ENCODE assay signal across 36 cellular contexts in genomic region chr9:128546504-128546903, GRCh38. TPM values are rescaled to one million over a fixed set of nuclear protein-coding genes. Genes with fewer than 3 reads are reported as not detected.
DNase-seq lines count a peak whose midpoint lies in the region; ATAC-seq, FAIRE-seq and TF ChIP-seq lines count a peak whose summit lies in the region.
"Had no signal": no experiment of that assay in that cellular context is flagged by ENCODE, and none has a peak within 500 bp of the region (broad histone marks: within the 10 kb centered on the region; RNA-seq: fewer than 3 reads in every experiment).

No MANE protein-coding gene starts in this region.

- H3K4me1 Mint-ChIP-seq in activated T-cell treated with anti-CD3 and anti-CD28 coated beads, Interleukin-2, amount 50 U/mL, for 72 hours (ENCODE audit: low read depth): peaks cover 24% of the 10 kb centered on the region

- peaks cover 0 to 2% of the 10 kb centered on the region in 2 experiments; a peak in 1 of 5 replicates for H3K36me3 ChIP-seq in HepG2 (replicated peaks in 1 of 2; ENCODE audit: control insufficient read depth in 1 of 2, insufficient read depth in 2 of 2, low read length in 2 of 2)
- H3K36me3 ChIP-seq in right lobe of liver: peaks cover 0 to 3% (median 0%) of the 10 kb centered on the region in 4 donors
- peaks cover 1% of the 10 kb centered on the region; the same call in 1 of the 2 replicates for H3K36me3 ChIP-seq in IMR-90 (ENCODE audit: control insufficient read depth, insufficient read depth, low read length)
- peaks cover 4% of the 10 kb centered on the region; the same call in 2 of the 3 replicates for H3K36me3 ChIP-seq in K562 (ENCODE audit: control insufficient read depth, insufficient read depth, low read length)

- peaks cover 4% of the 10 kb centered on the region; the same call in 1 of the 2 replicates for H3K9me1 ChIP-seq in IMR-90 (ENCODE audit: insufficient read depth, low read length)
- no peaks in the 10 kb centered on the region for H3K9me1 ChIP-seq in K562 (ENCODE audit: control insufficient read depth, insufficient read depth, low read length)

- no peaks in the 10 kb centered on the region for H3K79me2 ChIP-seq in HepG2 (ENCODE audit: insufficient read depth, low read length)
- no peaks in the 10 kb centered on the region for H3K79me2 ChIP-seq in K562 (ENCODE audit: control insufficient read depth, insufficient read depth, low read length)

- H2BK15ac ChIP-seq in IMR-90 (ENCODE audit: low read depth, low read length): no peak overlapping the region

- no peak for ATAC-seq in activated T-cell treated with anti-CD3 and anti-CD28 coated beads, Interleukin-2, amount 50 U/mL, for 72 hours (replicated peaks in 1 of 2)
- ATAC-seq in HepG2 (no peak), right lobe of liver (no peak), IMR-90 (ENCODE audit: low read depth) (no peak), K562 (no peak)
- ATAC-seq: A549; CD8-positive, alpha-beta T cell had no signal

- H3K9ac ChIP-seq in HepG2 (ENCODE audit: insufficient read depth, low read depth, low read length) (no peak overlapping the region), IMR-90 (ENCODE audit: low read depth, low read length) (no peak overlapping the region), K562 (ENCODE audit: insufficient read depth in 1 of 2, low read depth in 2 of 2, low read length in 2 of 2) (no peak overlapping the region)
- H3K9ac ChIP-seq: BLaER1; BLaER1 treated with 17β-estradiol and CSF1 and Interleukin-3, amounts not matched to agents 10 nM and 100 nM had no signal

- TF ChIP-seq POLR2A in HepG2 (IDR thresholded peaks at IDR 0.05; ENCODE audit: insufficient read depth in 1 of 2, low read depth in 2 of 2, low read length in 2 of 2): no peak
- no peak for TF ChIP-seq POLR2A in right lobe of liver (IDR thresholded peaks at IDR 0.05)
- TF ChIP-seq POLR2A in IMR-90 (IDR thresholded peaks at IDR 0.05; ENCODE audit: low read depth, low read length): no peak
- TF ChIP-seq POLR2A in K562 (conservative IDR thresholded peaks at IDR 0.05): no peak
- TF ChIP-seq POLR2A in H54 (IDR thresholded peaks at IDR 0.05; ENCODE audit: low read depth, low read length): no peak

- H4K91ac ChIP-seq in IMR-90 (ENCODE audit: insufficient read depth, low read depth, low read length): no peak overlapping the region

- TF ChIP-seq CTCF in HepG2 (CRISPR knock-in tag; IDR thresholded peaks at IDR 0.05) (no peak), right lobe of liver (IDR thresholded peaks at IDR 0.05) (no peak), IMR-90 (conservative IDR thresholded peaks at IDR 0.05; ENCODE audit: low read depth, low read length) (no peak), K562 (IDR thresholded peaks at IDR 0.05 in 2 of 3, conservative IDR thresholded peaks at IDR 0.05 in 1 of 3; ENCODE audit: insufficient read depth in 2 of 3, low read depth in 1 of 3, low read length in 3 of 3) (no peak)

- no peak overlapping the region for H2AFZ ChIP-seq in HepG2 (ENCODE audit: low read length)
- H2AFZ ChIP-seq in IMR-90 (replicated peaks; ENCODE audit: low read length, poor library complexity): no peak overlapping the region
- no peak overlapping the region for H2AFZ ChIP-seq in K562 (ENCODE audit: low read depth, low read length)

- BruUV-seq in HepG2 (replicated peaks; lab: Mats Ljungman, UMichigan): no TSS peak
- no TSS peak for BruUV-seq in IMR-90 (replicated peaks; lab: Mats Ljungman, UMichigan)
- no TSS peak for BruUV-seq in K562 (replicated peaks; lab: Mats Ljungman, UMichigan)

- no peaks in the 10 kb centered on the region for H3K9me3 Mint-ChIP-seq in activated T-cell treated with anti-CD3 and anti-CD28 coated beads, Interleukin-2, amount 50 U/mL, for 72 hours
- H3K9me3 Mint-ChIP-seq: CD4-positive, alpha-beta memory T cell; CD4-positive, alpha-beta T cell; CD4-positive, CD25-positive, alpha-beta regulatory T cell; CD8-positive, alpha-beta memory T cell; CD8-positive, alpha-beta T cell had no signal

- FAIRE-seq in HepG2 (lab: Jason Lieb, UNC) (no peak), K562 (lab: Jason Lieb, UNC) (no peak), H54 (lab: Jason Lieb, UNC) (no peak)
- FAIRE-seq: A204.1, A549, D721Med had no signal

- TF ChIP-seq EP300 in HepG2 (IDR thresholded peaks at IDR 0.05; ENCODE audit: low read depth in 2 of 2, low read length in 2 of 2) (no peak), HepG2 (CRISPR knock-in tag; IDR thresholded peaks at IDR 0.05; ENCODE audit: borderline replicate concordance) (no peak), K562 (IDR thresholded peaks at IDR 0.05; ENCODE audit: low read length) (no peak)

- H3K4me1 ChIP-seq in HepG2 (ENCODE audit: insufficient read depth, low read length) (peaks cover 23% of the 10 kb centered on the region), right lobe of liver (peaks cover 0 to 4% (median under 1%) of the 10 kb centered on the region in 4 donors), IMR-90 (ENCODE audit: control insufficient read depth, insufficient read depth, low read length) (peaks cover 13% of the 10 kb centered on the region), K562 (replicated peaks in 1 of 2; ENCODE audit: control insufficient read depth in 2 of 2, insufficient read depth in 2 of 2, low read length in 2 of 2) (peaks cover 5 to 12% of the 10 kb centered on the region in 2 experiments; a peak in 4 of 5 replicates)

- no peak overlapping the region for H4K5ac ChIP-seq in IMR-90 (ENCODE audit: low read depth, low read length)

- H3K27me3 ChIP-seq in HepG2 (ENCODE audit: control insufficient read depth in 1 of 2, insufficient read depth in 2 of 2, low read length in 2 of 2): no peaks in the 10 kb centered on the region
- H3K27me3 ChIP-seq in right lobe of liver: no peaks in the 10 kb centered on the region
- H3K27me3 ChIP-seq in IMR-90 (ENCODE audit: control insufficient read depth, insufficient read depth, low read length): no peaks in the 10 kb centered on the region
- no peaks in the 10 kb centered on the region for H3K27me3 ChIP-seq in K562 (ENCODE audit: control insufficient read depth in 2 of 2, insufficient read depth in 2 of 2, low read length in 2 of 2)
- H3K27me3 ChIP-seq: BE2C; BLaER1; BLaER1 treated with 17β-estradiol and CSF1 and Interleukin-3, amounts not matched to agents 10 nM and 100 nM had no signal

- no peak overlapping the region for H3K27ac ChIP-seq in HepG2 (ENCODE audit: extremely low read length, insufficient read depth, low read length)
- H3K27ac ChIP-seq in right lobe of liver: no peak overlapping the region
- no peak overlapping the region for H3K27ac ChIP-seq in IMR-90 (ENCODE audit: insufficient read depth, low read length)
- no peak overlapping the region for H3K27ac ChIP-seq in K562 (ENCODE audit: extremely low read depth, low read depth, low read length)
- H3K27ac ChIP-seq: 22Rv1; A549; BLaER1; BLaER1 treated with 17β-estradiol and CSF1 and Interleukin-3, amounts not matched to agents 10 nM and 100 nM; C4-2B had no signal

- H3K9me3 ChIP-seq in HepG2 (ENCODE audit: low read length) (no peaks in the 10 kb centered on the region), right lobe of liver (no peaks in the 10 kb centered on the region), IMR-90 (ENCODE audit: control insufficient read depth, insufficient read depth, low read length) (no peaks in the 10 kb centered on the region), K562 (replicated peaks; ENCODE audit: control insufficient read depth, insufficient read depth, low read depth, low read length) (no peaks in the 10 kb centered on the region; the same call in 1 of the 2 replicates)
- H3K9me3 ChIP-seq: A549; BE2C; BLaER1; BLaER1 treated with 17β-estradiol and CSF1 and Interleukin-3, amounts not matched to agents 10 nM and 100 nM; Caco-2 had no signal

- H3K27ac Mint-ChIP-seq in activated T-cell treated with anti-CD3 and anti-CD28 coated beads, Interleukin-2, amount 50 U/mL, for 72 hours: peak overlapping the region; percentile 76
- H3K27ac Mint-ChIP-seq: B cell; CD14-positive monocyte; CD4-positive, alpha-beta T cell; CD4-positive, CD25-positive, alpha-beta regulatory T cell; CD8-positive, alpha-beta memory T cell; CD8-positive, alpha-beta T cell had no signal

- POLR2A ChIA-PET in HepG2 (lab: Yijun Ruan, JAX): no interaction called here
- POLR2A ChIA-PET in IMR-90 (lab: Charles Lee; ENCODE audit: unreplicated experiment): no interaction called here
- POLR2A ChIA-PET in K562 (lab: Yijun Ruan, JAX): interaction anchor here (0.6 kb wide), 1 partner anchor 657 kb away, joined by 3 read pairs; no protein-coding TSS in a partner anchor

- no peak overlapping the region for H3K4me3 Mint-ChIP-seq in activated T-cell treated with anti-CD3 and anti-CD28 coated beads, Interleukin-2, amount 50 U/mL, for 72 hours
- H3K4me3 Mint-ChIP-seq: B cell; CD14-positive monocyte; CD4-positive, alpha-beta memory T cell; CD4-positive, alpha-beta T cell; CD4-positive, CD25-positive, alpha-beta regulatory T cell; CD8-positive, alpha-beta memory T cell; CD8-positive, alpha-beta T cell had no signal

- peaks cover 0 to 22% of the 10 kb centered on the region in 2 experiments; a peak in 2 of 4 replicates for H3K79me1 ChIP-seq in IMR-90 (ENCODE audit: low read depth in 1 of 2, low read length in 2 of 2)

- H3K4me3 ChIP-seq in HepG2 (replicated peaks in 1 of 3; ENCODE audit: insufficient read depth in 1 of 3, low read depth in 2 of 3, low read length in 3 of 3) (no peak overlapping the region), right lobe of liver (no peak overlapping the region), IMR-90 (ENCODE audit: insufficient read depth, low read depth, low read length) (no peak overlapping the region), K562 (no peak overlapping the region)
- H3K4me3 ChIP-seq: A549; BLaER1; BLaER1 treated with 17β-estradiol and CSF1 and Interleukin-3, amounts not matched to agents 10 nM and 100 nM had no signal

- no peak overlapping the region for H3K18ac ChIP-seq in IMR-90 (ENCODE audit: low read depth, low read length)

- H2AK9ac ChIP-seq in IMR-90 (replicated peaks; ENCODE audit: low read depth, low read length, poor library complexity): no peak overlapping the region

- H2BK5ac ChIP-seq in IMR-90 (ENCODE audit: low read depth, low read length, poor library complexity, severe bottlenecking): no peak overlapping the region

- H3K23ac ChIP-seq in IMR-90 (ENCODE audit: low read depth, low read length): no peak overlapping the region

- WGBS in HepG2 (ENCODE audit: low lambda C conversion rate): 59% methylated on average over 3 of the region's 3 CpGs
- 58% methylated on average over 3 of the region's 3 CpGs for WGBS in right lobe of liver (ENCODE audit: insufficient coverage, low coverage, low lambda C conversion rate, missing lambda C conversion rate)
- 100% methylated on average over 1 of the region's 3 CpGs; no CpG with 5 or more reads in 1 of the 2 experiments for WGBS in IMR-90 (ENCODE audit: extremely low coverage in 2 of 2, insufficient read length in 1 of 2), 2 experiments
- WGBS in K562 (ENCODE audit: insufficient coverage, low coverage, missing lambda C conversion rate): 15% methylated on average over 3 of the region's 3 CpGs

- no peak overlapping the region for H3K14ac ChIP-seq in IMR-90 (replicated peaks; ENCODE audit: low read depth, low read length)

- peaks cover 3 to 7% of the 10 kb centered on the region in 2 donors for H3K36me3 Mint-ChIP-seq in activated T-cell treated with anti-CD3 and anti-CD28 coated beads, Interleukin-2, amount 50 U/mL, for 72 hours (ENCODE audit: insufficient read depth in 2 of 2)

- no peak for DNase-seq in activated T-cell treated with anti-CD3 and anti-CD28 coated beads, Interleukin-2, amount 50 U/mL, for 72 hours
- no peak for DNase-seq in activated T-cell treated with anti-CD3 and anti-CD28 coated beads, Interleukin-2, amount 50 U/mL, for 1 hour
- DNase-seq in HepG2 (ENCODE audit: low spot score): no peak
- DNase-seq in right lobe of liver: no peak
- no peak for DNase-seq in IMR-90
- no peak for DNase-seq in K562 (ENCODE audit: extremely low read depth in 1 of 4, low spot score in 3 of 4)
- no peak for DNase-seq in H54 (ENCODE audit: insufficient read length, low spot score)
- no peak for DNase-seq in DMS 273 treated with DMSO at 0.1 percent for 48 hours (lab: John Stamatoyannopoulos, UW)
- DNase-seq: 8988T; ACHN; AML-193; BE2C; C1 segment of cervical spinal cord; Caco-2; Calu3; CD4-positive, alpha-beta memory T cell; CD4-positive, alpha-beta T cell; CD4-positive, CD25-positive, alpha-beta regulatory T cell; CD8-positive, alpha-beta memory T cell; CD8-positive, alpha-beta T cell; COR-L47; DMS153; DMS53; DMS79; DMS79 treated with DMSO at 0.1 percent for 48 hours; DND-41; EL had no signal

- H2AK5ac ChIP-seq in IMR-90 (ENCODE audit: low read depth, low read length): no peak overlapping the region

- H3K4me2 ChIP-seq in HepG2 (ENCODE audit: low read depth, low read length): no peak overlapping the region
- H3K4me2 ChIP-seq in IMR-90 (ENCODE audit: low read depth, low read length): no peak overlapping the region
- no peak overlapping the region for H3K4me2 ChIP-seq in K562 (ENCODE audit: insufficient read depth, low read length)
- H3K4me2 ChIP-seq: A549; BLaER1; BLaER1 treated with 17β-estradiol and CSF1 and Interleukin-3, amounts not matched to agents 10 nM and 100 nM had no signal

- H3K4ac ChIP-seq in IMR-90 (ENCODE audit: low read depth, low read length): no peak overlapping the region

- TF ChIP-seq RAD21 in HepG2 (CRISPR knock-in tag; IDR thresholded peaks at IDR 0.05) (no peak), IMR-90 (IDR thresholded peaks at IDR 0.05; ENCODE audit: low read length) (no peak), K562 (CRISPR knock-in tag; conservative IDR thresholded peaks at IDR 0.05 in 1 of 2, IDR thresholded peaks at IDR 0.05 in 1 of 2) (no peak)

- intact Hi-C loops in HepG2 (cut with micrococcal nuclease; ENCODE audit: unreplicated experiment) (no loop called here), right lobe of liver (cut with DNase I) (no loop called here), IMR-90 (cut with micrococcal nuclease) (no loop called here), K562 (cut with micrococcal nuclease) (no loop called here)

- no peak overlapping the region for H3K56ac ChIP-seq in IMR-90 (ENCODE audit: extremely low read depth, insufficient read depth, low read length)

- in situ Hi-C loops in HepG2 (cut with HindIII; ENCODE audit: extremely low pct_ligation_motif_present, low pct_unique_long_range_greater_than_20kb) (no loop called here), IMR-90 (cut with MboI; ENCODE audit: low sequenced_read_pairs) (no loop called here), K562 (cut with MboI) (no loop called here)

- no peak overlapping the region for H2BK120ac ChIP-seq in IMR-90 (ENCODE audit: low read depth, low read length)

- no peak overlapping the region for H2BK20ac ChIP-seq in IMR-90 (ENCODE audit: low read depth, low read length)

- dilution Hi-C loops in IMR-90 (cut with HindIII; ENCODE audit: low sequenced_read_pairs, unreplicated experiment): no loop called here

- H4K8ac ChIP-seq in IMR-90 (ENCODE audit: low read depth in 2 of 2, low read length in 2 of 2): no peak overlapping the region

- CTCF ChIA-PET in HepG2 (lab: Yijun Ruan, JAX; ENCODE audit: low intra/inter-chr PET ratio, low total read pairs): no interaction called here
- CTCF ChIA-PET in IMR-90 (lab: Yijun Ruan, JAX): no interaction called here
- CTCF ChIA-PET in K562 (lab: Yijun Ruan, JAX; ENCODE audit: low intra/inter-chr PET ratio): no interaction called here

- H3K27me3 Mint-ChIP-seq in activated T-cell treated with anti-CD3 and anti-CD28 coated beads, Interleukin-2, amount 50 U/mL, for 72 hours (ENCODE audit: low read depth): no peaks in the 10 kb centered on the region
- H3K27me3 Mint-ChIP-seq: B cell; CD4-positive, alpha-beta memory T cell; CD4-positive, alpha-beta T cell; CD4-positive, CD25-positive, alpha-beta regulatory T cell; CD8-positive, alpha-beta memory T cell had no signal

- H4K20me1 ChIP-seq in HepG2 (ENCODE audit: insufficient read depth, low read length) (no peaks in the 10 kb centered on the region), IMR-90 (ENCODE audit: insufficient read depth, low read length) (no peaks in the 10 kb centered on the region), K562 (replicated peaks; ENCODE audit: control insufficient read depth, insufficient read depth, low read length) (no peaks in the 10 kb centered on the region)
- H4K20me1 ChIP-seq: BLaER1; BLaER1 treated with 17β-estradiol and CSF1 and Interleukin-3, amounts not matched to agents 10 nM and 100 nM had no signal

RNA-seq across cellular contexts. Expression of gene SPTAN1, which starts 5.9 kb away (rescaled TPM):
- 100 to 1,000 TPM; 289 to 304 TPM for total RNA-seq in activated T-cell treated with anti-CD3 and anti-CD28 coated beads, Interleukin-2, amount 50 U/mL, for 72 hours
- total RNA-seq in HepG2 (2016; rRNA removed; fragmentation: Illumina TruSeq; extraction: Trizol) (23.5 and 106 TPM in 2 replicates), right lobe of liver (100 to 1,000 TPM in 2 of 6 experiments, 10 to 100 TPM in 4; 74.6 to 141 (median 98.6) TPM), IMR-90 (2012; rRNA removed) (327 and 345 TPM in 2 replicates), K562 (2014; rRNA removed) (7.0 and 10.8 TPM in 2 replicates), K562 (2014; rRNA removed; fragmentation: Illumina TruSeq; extraction: Trizol) (4.5 and 4.7 TPM in 2 replicates), K562 (2015; rRNA removed; fragmentation: Illumina TruSeq; extraction: Trizol) (10.4 and 11.5 TPM in 2 replicates), K562 (2021) (13.5 and 13.7 TPM in 2 replicates)
- total RNA-seq in HepG2 (2016; cell fraction: cytosol; rRNA removed; fragmentation: Illumina TruSeq; extraction: Trizol; ENCODE audit: low read depth): 19.2 and 22.6 TPM in 2 replicates
- 14.5 and 107 TPM in 2 replicates for total RNA-seq in HepG2 (2016; cell fraction: insoluble cytoplasmic fraction; rRNA removed; fragmentation: Illumina TruSeq; extraction: Trizol)
- 14.3 and 15.6 TPM in 2 replicates for total RNA-seq in HepG2 (2016; cell fraction: membrane; rRNA removed; fragmentation: Illumina TruSeq; extraction: Trizol)
- total RNA-seq in HepG2 (2016; cell fraction: nucleus; rRNA removed; fragmentation: Illumina TruSeq; extraction: Trizol): 180 and 199 TPM in 2 replicates
- polyA plus RNA-seq in HepG2 (2011; rRNA removed) (111 and 132 TPM in 2 replicates), IMR-90 (2012; rRNA removed) (275 and 316 TPM in 2 replicates), K562 (2011; rRNA removed) (8.3 and 16.5 TPM in 2 replicates), K562 (2014; fragmentation: Illumina TruSeq; extraction: Trizol) (6.8 and 8.5 TPM in 2 replicates), K562 (2014; fragmentation: Nextera tagmentation; extraction: Ambion mirVana) (1 to 10 TPM; 1.5 to 2.1 TPM), K562 (2014; rRNA removed) (5.0 and 6.0 TPM in 2 replicates)
- polyA plus RNA-seq in HepG2 (2011; cell fraction: cytosol; rRNA removed): 28.2 and 51.8 TPM in 2 replicates
- 885 and 1,070 TPM in 2 replicates for polyA plus RNA-seq in HepG2 (2011; cell fraction: nucleus; rRNA removed)
- 97.6 and 98.5 TPM in 2 replicates for polyA plus RNA-seq in HepG2 (2012)
- 6.9 and 7.2 TPM in 2 replicates for polyA plus RNA-seq in HepG2 (2016; cell fraction: cytosol; fragmentation: Illumina TruSeq; extraction: Trizol; ENCODE audit: low read depth)
- polyA plus RNA-seq in HepG2 (2016; cell fraction: insoluble cytoplasmic fraction; fragmentation: Illumina TruSeq; extraction: Trizol; ENCODE audit: low read depth): 14.9 and 21.0 TPM in 2 replicates
- polyA plus RNA-seq in HepG2 (2016; cell fraction: membrane; fragmentation: Illumina TruSeq; extraction: Trizol; ENCODE audit: low read depth): 6.9 and 9.5 TPM in 2 replicates
- polyA plus RNA-seq in HepG2 (2016; cell fraction: nucleus; fragmentation: Illumina TruSeq; extraction: Trizol; ENCODE audit: insufficient read depth, low read depth): 274 and 280 TPM in 2 replicates
- 319 and 464 TPM in 2 replicates for polyA minus RNA-seq in HepG2 (2011; rRNA and poly(A)+ RNA removed; ENCODE audit: low replicate concordance)
- 48.3 and 55.2 TPM in 2 replicates for polyA minus RNA-seq in HepG2 (2011; cell fraction: cytosol; rRNA and poly(A)+ RNA removed)
- polyA minus RNA-seq in HepG2 (2011; cell fraction: nucleus; rRNA and poly(A)+ RNA removed): 960 and 1,011 TPM in 2 replicates
- polyA plus RNA-seq in IMR-90 (2012; cell fraction: cytosol; rRNA removed): 177 and 253 TPM in 2 replicates
- 798 and 1,000 TPM in 2 replicates for polyA plus RNA-seq in IMR-90 (2012; cell fraction: nucleus; rRNA removed; ENCODE audit: low replicate concordance)
- total RNA-seq in K562 (2011; cell fraction: chromatin; rRNA removed; ENCODE audit: low replicate concordance): 83.7 and 109 TPM in 2 replicates
- 46.7 and 52.4 TPM in 2 replicates for total RNA-seq in K562 (2011; cell fraction: nucleolus; rRNA removed)
- 52.9 and 60.3 TPM in 2 replicates for total RNA-seq in K562 (2011; cell fraction: nucleoplasm; rRNA removed)
- polyA plus RNA-seq in K562 (2011; cell fraction: cytosol; rRNA removed): 10.2 and 13.4 TPM in 2 replicates
- 65.4 and 117 TPM in 2 replicates for polyA plus RNA-seq in K562 (2011; cell fraction: nucleus; rRNA removed)
- polyA plus RNA-seq in K562 (2012): 20.3 and 34.9 TPM in 2 replicates
- 25.3 and 27.0 TPM in 2 replicates for polyA minus RNA-seq in K562 (2011; rRNA and poly(A)+ RNA removed)
- 14.7 and 15.7 TPM in 2 replicates for polyA minus RNA-seq in K562 (2011; cell fraction: cytosol; rRNA and poly(A)+ RNA removed)
- polyA minus RNA-seq in K562 (2011; cell fraction: nucleus; rRNA and poly(A)+ RNA removed): 25.7 and 72.6 TPM in 2 replicates

RNA-seq across cellular contexts. Expression of gene GLE1, which starts 42.0 kb away (rescaled TPM):
- total RNA-seq in activated T-cell treated with anti-CD3 and anti-CD28 coated beads, Interleukin-2, amount 50 U/mL, for 72 hours: 10 to 100 TPM; 45.8 to 59.0 TPM
- total RNA-seq in HepG2 (2016; rRNA removed; fragmentation: Illumina TruSeq; extraction: Trizol) (28.8 and 41.1 TPM in 2 replicates), right lobe of liver (10 to 100 TPM; 10.5 to 15.9 (median 13.2) TPM), IMR-90 (2012; rRNA removed) (35.3 and 39.4 TPM in 2 replicates), K562 (2014; rRNA removed) (37.6 and 39.2 TPM in 2 replicates), K562 (2014; rRNA removed; fragmentation: Illumina TruSeq; extraction: Trizol) (37.7 and 40.7 TPM in 2 replicates), K562 (2015; rRNA removed; fragmentation: Illumina TruSeq; extraction: Trizol) (37.6 and 42.7 TPM in 2 replicates), K562 (2021) (35.0 and 37.1 TPM in 2 replicates)
- total RNA-seq in HepG2 (2016; cell fraction: cytosol; rRNA removed; fragmentation: Illumina TruSeq; extraction: Trizol; ENCODE audit: low read depth): 7.4 and 7.9 TPM in 2 replicates
- 29.6 and 39.3 TPM in 2 replicates for total RNA-seq in HepG2 (2016; cell fraction: insoluble cytoplasmic fraction; rRNA removed; fragmentation: Illumina TruSeq; extraction: Trizol)
- total RNA-seq in HepG2 (2016; cell fraction: membrane; rRNA removed; fragmentation: Illumina TruSeq; extraction: Trizol): 17.1 and 18.6 TPM in 2 replicates
- total RNA-seq in HepG2 (2016; cell fraction: nucleus; rRNA removed; fragmentation: Illumina TruSeq; extraction: Trizol): 14.9 and 16.3 TPM in 2 replicates
- polyA plus RNA-seq in HepG2 (2011; rRNA removed) (10.6 and 14.7 TPM in 2 replicates), IMR-90 (2012; rRNA removed) (13.2 and 14.3 TPM in 2 replicates), K562 (2011; rRNA removed) (39.1 and 44.8 TPM in 2 replicates), K562 (2014; fragmentation: Illumina TruSeq; extraction: Trizol) (38.5 and 41.8 TPM in 2 replicates), K562 (2014; fragmentation: Nextera tagmentation; extraction: Ambion mirVana) (10 to 100 TPM; 15.9 to 19.8 TPM), K562 (2014; rRNA removed) (28.8 and 32.5 TPM in 2 replicates)
- 10.5 TPM in 2 replicates for polyA plus RNA-seq in HepG2 (2011; cell fraction: cytosol; rRNA removed)
- 7.6 and 8.6 TPM in 2 replicates for polyA plus RNA-seq in HepG2 (2011; cell fraction: nucleus; rRNA removed)
- polyA plus RNA-seq in HepG2 (2012): 9.6 and 10.9 TPM in 2 replicates
- 3.1 and 3.9 TPM in 2 replicates for polyA plus RNA-seq in HepG2 (2016; cell fraction: cytosol; fragmentation: Illumina TruSeq; extraction: Trizol; ENCODE audit: low read depth)
- polyA plus RNA-seq in HepG2 (2016; cell fraction: insoluble cytoplasmic fraction; fragmentation: Illumina TruSeq; extraction: Trizol; ENCODE audit: low read depth): 33.8 and 35.3 TPM in 2 replicates
- 10.7 and 11.7 TPM in 2 replicates for polyA plus RNA-seq in HepG2 (2016; cell fraction: membrane; fragmentation: Illumina TruSeq; extraction: Trizol; ENCODE audit: low read depth)
- polyA plus RNA-seq in HepG2 (2016; cell fraction: nucleus; fragmentation: Illumina TruSeq; extraction: Trizol; ENCODE audit: insufficient read depth, low read depth): 21.8 and 23.3 TPM in 2 replicates
- polyA minus RNA-seq in HepG2 (2011; rRNA and poly(A)+ RNA removed; ENCODE audit: low replicate concordance): 26.2 and 106 TPM in 2 replicates
- polyA minus RNA-seq in HepG2 (2011; cell fraction: cytosol; rRNA and poly(A)+ RNA removed): 14.9 and 17.1 TPM in 2 replicates
- 5.7 and 7.5 TPM in 2 replicates for polyA minus RNA-seq in HepG2 (2011; cell fraction: nucleus; rRNA and poly(A)+ RNA removed)
- polyA plus RNA-seq in IMR-90 (2012; cell fraction: cytosol; rRNA removed): 7.3 and 10.2 TPM in 2 replicates
- polyA plus RNA-seq in IMR-90 (2012; cell fraction: nucleus; rRNA removed; ENCODE audit: low replicate concordance): 9.6 and 15.5 TPM in 2 replicates
- total RNA-seq in K562 (2011; cell fraction: chromatin; rRNA removed; ENCODE audit: low replicate concordance): 19.8 and 21.8 TPM in 2 replicates
- total RNA-seq in K562 (2011; cell fraction: nucleolus; rRNA removed): 15.5 and 15.8 TPM in 2 replicates
- 16.0 and 16.3 TPM in 2 replicates for total RNA-seq in K562 (2011; cell fraction: nucleoplasm; rRNA removed)
- polyA plus RNA-seq in K562 (2011; cell fraction: cytosol; rRNA removed): 27.8 and 35.1 TPM in 2 replicates
- 18.9 and 23.2 TPM in 2 replicates for polyA plus RNA-seq in K562 (2011; cell fraction: nucleus; rRNA removed)
- polyA plus RNA-seq in K562 (2012): 28.6 and 41.1 TPM in 2 replicates
- 64.0 and 69.3 TPM in 2 replicates for polyA minus RNA-seq in K562 (2011; rRNA and poly(A)+ RNA removed)
- polyA minus RNA-seq in K562 (2011; cell fraction: cytosol; rRNA and poly(A)+ RNA removed): 29.9 and 37.6 TPM in 2 replicates
- polyA minus RNA-seq in K562 (2011; cell fraction: nucleus; rRNA and poly(A)+ RNA removed): 6.7 and 13.0 TPM in 2 replicates
